1 cellular context compared by ENCODE assay signal in genomic region chr11:62548545-62549335, GRCh38.
TF ChIP-seq lines count a peak whose summit lies in the region.

No MANE protein-coding gene starts in this region.

TF ChIP-seq in HepG2, 621 proteins besides CTCF, POLR2A, EP300 and RAD21 (continued from another document and continues in another):
- TF ChIP-seq NFAT5 (CRISPR knock-in tag; IDR thresholded peaks at IDR 0.05) (0 out of 2 replicates have a peak, but pooled peaks have one; percentile 20), NPAS2 (CRISPR knock-in tag; IDR thresholded peaks at IDR 0.05; ENCODE audit: borderline replicate concordance) (no peak), ZKSCAN8 (CRISPR knock-in tag; IDR thresholded peaks at IDR 0.05; ENCODE audit: borderline replicate concordance) (no peak), ONECUT2 (CRISPR knock-in tag; IDR thresholded peaks at IDR 0.05) (no peak), ZNF367 (CRISPR knock-in tag; IDR thresholded peaks at IDR 0.05; ENCODE audit: borderline replicate concordance) (no peak), ZNF7 (CRISPR knock-in tag; IDR thresholded peaks at IDR 0.05) (no peak), ATM (IDR thresholded peaks at IDR 0.05; ENCODE audit: borderline replicate concordance) (no peak), KLF11 (CRISPR knock-in tag; IDR thresholded peaks at IDR 0.05) (no peak), ARNT2 (CRISPR knock-in tag; IDR thresholded peaks at IDR 0.05; ENCODE audit: low read depth) (no peak), TOPORS (CRISPR knock-in tag; IDR thresholded peaks at IDR 0.05) (no peak), CHD2 (IDR thresholded peaks at IDR 0.05; ENCODE audit: low read depth, low read length) (no peak), ZSCAN20 (CRISPR knock-in tag; IDR thresholded peaks at IDR 0.05; ENCODE audit: borderline replicate concordance) (no peak), SP1 (IDR thresholded peaks at IDR 0.05) (no peak), SP1 (CRISPR knock-in tag; IDR thresholded peaks at IDR 0.05) (no peak), PTBP1 (IDR thresholded peaks at IDR 0.05; ENCODE audit: low read depth, low read length, poor library complexity, severe bottlenecking) (no peak), ZSCAN25 (CRISPR knock-in tag; IDR thresholded peaks at IDR 0.05) (no peak), PBX2 (CRISPR knock-in tag; IDR thresholded peaks at IDR 0.05) (no peak), DBP (CRISPR knock-in tag; IDR thresholded peaks at IDR 0.05; ENCODE audit: not compliant biosample characterization) (no peak), CBX1 (IDR thresholded peaks at IDR 0.05; ENCODE audit: low read depth) (no peak), RERE (CRISPR knock-in tag; IDR thresholded peaks at IDR 0.05; ENCODE audit: low read depth) (no peak), ZNF816 (CRISPR knock-in tag; IDR thresholded peaks at IDR 0.05; ENCODE audit: borderline replicate concordance) (no peak), RBM22 (optimal IDR thresholded peaks at IDR 0.05; ENCODE audit: low read length) (no peak), TBX3 (IDR thresholded peaks at IDR 0.05; ENCODE audit: borderline replicate concordance) (no peak), GMEB1 (CRISPR knock-in tag; IDR thresholded peaks at IDR 0.05; ENCODE audit: borderline replicate concordance) (no peak), NFIB (CRISPR knock-in tag; IDR thresholded peaks at IDR 0.05; ENCODE audit: borderline replicate concordance) (no peak), RXRB (CRISPR knock-in tag; IDR thresholded peaks at IDR 0.05; ENCODE audit: borderline replicate concordance) (peak; percentile 69), ZSCAN30 (CRISPR knock-in tag; IDR thresholded peaks at IDR 0.05) (no peak), IRF1 (CRISPR knock-in tag; IDR thresholded peaks at IDR 0.05; ENCODE audit: low read depth) (no peak), ISX (CRISPR knock-in tag; conservative IDR thresholded peaks at IDR 0.05) (no peak), TOE1 (CRISPR knock-in tag; IDR thresholded peaks at IDR 0.05) (0 out of 2 replicates have a peak, but pooled peaks have one; percentile 18), GMEB2 (CRISPR knock-in tag; IDR thresholded peaks at IDR 0.05; ENCODE audit: low read depth) (no peak), ZFYVE20 (CRISPR knock-in tag; IDR thresholded peaks at IDR 0.05; ENCODE audit: borderline replicate concordance, low read depth) (no peak), FOXJ3 (CRISPR knock-in tag; IDR thresholded peaks at IDR 0.05; ENCODE audit: borderline replicate concordance) (no peak), NR0B2 (CRISPR knock-in tag; IDR thresholded peaks at IDR 0.05) (no peak), ZNF121 (CRISPR knock-in tag; IDR thresholded peaks at IDR 0.05) (peak; percentile 58; the same call in 1 of the 2 replicates), AFF4 (CRISPR knock-in tag; IDR thresholded peaks at IDR 0.05) (no peak), ZMYM4 (CRISPR knock-in tag; IDR thresholded peaks at IDR 0.05) (no peak), ZNF160 (CRISPR knock-in tag; IDR thresholded peaks at IDR 0.05) (no peak), ZMYM2 (CRISPR knock-in tag; IDR thresholded peaks at IDR 0.05) (peak; percentile 76), FOXA3 (CRISPR knock-in tag; IDR thresholded peaks at IDR 0.05) (peak; percentile 94), SKI (IDR thresholded peaks at IDR 0.05; ENCODE audit: partially characterized antibody) (no peak), KDM3A (CRISPR knock-in tag; IDR thresholded peaks at IDR 0.05; ENCODE audit: low read depth) (peak; percentile 22; the same call in 1 of the 2 replicates)
